Comparison of ENCODE assay signal across 15 cellular contexts in genomic region chr19:19022380-19022961, GRCh38. TPM values are rescaled to one million over a fixed set of nuclear protein-coding genes. Genes with fewer than 3 reads are reported as not detected.
DNase-seq lines count a peak whose midpoint lies in the region; ATAC-seq and TF ChIP-seq lines count a peak whose summit lies in the region.
"Had no signal": no experiment of that assay in that cellular context is flagged by ENCODE, and none has a peak within 500 bp of the region (broad histone marks: within the 10 kb centered on the region; RNA-seq: fewer than 3 reads in every experiment).

No MANE protein-coding gene starts in this region.

- no peak for ATAC-seq in effector memory CD8-positive, alpha-beta T cell (replicated peaks)
- no peak for ATAC-seq in stimulated activated naive B cell treated with anti-CD40 and anti-IgM and Interleukin-4, amounts not matched to agents 10 μg/mL and 1 μg/mL and 100 μg/mL, for 72 hours (replicated peaks)
- ATAC-seq in stimulated activated memory B cell treated with anti-CD40 and anti-IgM and Interleukin-4, amounts not matched to agents 10 μg/mL and 1 μg/mL and 100 μg/mL, for 72 hours: no peak
- ATAC-seq: left cardiac atrium, upper lobe of right lung had no signal

- no peaks in the 10 kb centered on the region for H3K9me3 Mint-ChIP-seq in activated naive CD4-positive, alpha-beta T cell treated with anti-CD3 and anti-CD28 coated beads, Interleukin-2, amount 50 U/mL, for 24 hours
- no peaks in the 10 kb centered on the region for H3K9me3 Mint-ChIP-seq in effector memory CD8-positive, alpha-beta T cell
- no peaks in the 10 kb centered on the region for H3K9me3 Mint-ChIP-seq in stimulated activated naive B cell treated with anti-CD40 and anti-IgM and Interleukin-4, amounts not matched to agents 10 μg/mL and 1 μg/mL and 100 μg/mL, for 72 hours
- no peaks in the 10 kb centered on the region for H3K9me3 Mint-ChIP-seq in stimulated activated memory B cell treated with anti-CD40 and anti-IgM and Interleukin-4, amounts not matched to agents 10 μg/mL and 1 μg/mL and 100 μg/mL, for 72 hours

- no peak overlapping the region for H3K4me3 ChIP-seq in H7 (ENCODE audit: insufficient read depth, low read depth, low read length)
- H3K4me3 ChIP-seq: colonic mucosa, upper lobe of right lung had no signal

- peaks cover 57% of the 10 kb centered on the region for H3K36me3 ChIP-seq in H7 (replicated peaks; ENCODE audit: control insufficient read depth, insufficient read depth, low read length)
- H3K36me3 ChIP-seq: colonic mucosa had no signal

- H3K27me3 Mint-ChIP-seq in activated naive CD4-positive, alpha-beta T cell treated with anti-CD3 and anti-CD28 coated beads, Interleukin-2, amount 50 U/mL, for 24 hours: no peaks in the 10 kb centered on the region
- H3K27me3 Mint-ChIP-seq in effector memory CD8-positive, alpha-beta T cell: no peaks in the 10 kb centered on the region
- H3K27me3 Mint-ChIP-seq in stimulated activated naive B cell treated with anti-CD40 and anti-IgM and Interleukin-4, amounts not matched to agents 10 μg/mL and 1 μg/mL and 100 μg/mL, for 72 hours: no peaks in the 10 kb centered on the region
- no peaks in the 10 kb centered on the region for H3K27me3 Mint-ChIP-seq in stimulated activated memory B cell treated with anti-CD40 and anti-IgM and Interleukin-4, amounts not matched to agents 10 μg/mL and 1 μg/mL and 100 μg/mL, for 72 hours

- H3K27me3 ChIP-seq in H7 (ENCODE audit: control insufficient read depth, insufficient read depth, low read length): no peaks in the 10 kb centered on the region
- H3K27me3 ChIP-seq: colonic mucosa, upper lobe of right lung had no signal

- peaks cover 27% of the 10 kb centered on the region for H3K4me1 Mint-ChIP-seq in activated naive CD4-positive, alpha-beta T cell treated with anti-CD3 and anti-CD28 coated beads, Interleukin-2, amount 50 U/mL, for 24 hours
- H3K4me1 Mint-ChIP-seq in effector memory CD8-positive, alpha-beta T cell (ENCODE audit: low read depth in 2 of 2): peaks cover 21 to 23% of the 10 kb centered on the region in 2 donors
- peaks cover 10 to 38% of the 10 kb centered on the region in 2 donors for H3K4me1 Mint-ChIP-seq in stimulated activated naive B cell treated with anti-CD40 and anti-IgM and Interleukin-4, amounts not matched to agents 10 μg/mL and 1 μg/mL and 100 μg/mL, for 72 hours
- peaks cover 36% of the 10 kb centered on the region for H3K4me1 Mint-ChIP-seq in stimulated activated memory B cell treated with anti-CD40 and anti-IgM and Interleukin-4, amounts not matched to agents 10 μg/mL and 1 μg/mL and 100 μg/mL, for 72 hours

- peak overlapping the region; percentile 42 for H3K27ac Mint-ChIP-seq in activated naive CD4-positive, alpha-beta T cell treated with anti-CD3 and anti-CD28 coated beads, Interleukin-2, amount 50 U/mL, for 24 hours
- peak overlapping the region; percentile 81 to 85 for H3K27ac Mint-ChIP-seq in effector memory CD8-positive, alpha-beta T cell
- peak overlapping the region; percentile 90 for H3K27ac Mint-ChIP-seq in stimulated activated naive B cell treated with anti-CD40 and anti-IgM and Interleukin-4, amounts not matched to agents 10 μg/mL and 1 μg/mL and 100 μg/mL, for 72 hours
- no peak overlapping the region for H3K27ac Mint-ChIP-seq in stimulated activated memory B cell treated with anti-CD40 and anti-IgM and Interleukin-4, amounts not matched to agents 10 μg/mL and 1 μg/mL and 100 μg/mL, for 72 hours

- H3K36me3 Mint-ChIP-seq in activated naive CD4-positive, alpha-beta T cell treated with anti-CD3 and anti-CD28 coated beads, Interleukin-2, amount 50 U/mL, for 24 hours: peaks cover 5% of the 10 kb centered on the region
- peaks cover 68% of the 10 kb centered on the region for H3K36me3 Mint-ChIP-seq in effector memory CD8-positive, alpha-beta T cell (ENCODE audit: insufficient read depth)
- peaks cover 39 to 54% of the 10 kb centered on the region in 2 donors for H3K36me3 Mint-ChIP-seq in stimulated activated naive B cell treated with anti-CD40 and anti-IgM and Interleukin-4, amounts not matched to agents 10 μg/mL and 1 μg/mL and 100 μg/mL, for 72 hours
- H3K36me3 Mint-ChIP-seq in stimulated activated memory B cell treated with anti-CD40 and anti-IgM and Interleukin-4, amounts not matched to agents 10 μg/mL and 1 μg/mL and 100 μg/mL, for 72 hours: peaks cover 52% of the 10 kb centered on the region

- DNase-seq in activated naive CD4-positive, alpha-beta T cell treated with Interleukin-2 at 50 U/mL for 16 hours: no peak
- no peak for DNase-seq in effector memory CD8-positive, alpha-beta T cell
- DNase-seq in stimulated activated naive B cell treated with anti-CD40 and anti-IgM and Interleukin-4, amounts not matched to agents 10 μg/mL and 1 μg/mL and 100 μg/mL, for 72 hours: no peak
- no peak for DNase-seq in KG1 (lab: John Stamatoyannopoulos, UW)
- no peak for DNase-seq in H7
- DNase-seq: activated CD4-positive, CD25-positive, alpha-beta regulatory T cell; activated gamma-delta T cell; colonic mucosa; left cardiac atrium; NCI-H1930; NCI-H524; upper lobe of right lung had no signal

- no peak for TF ChIP-seq CTCF in VCaP (conservative IDR thresholded peaks at IDR 0.05)

- H3K27ac ChIP-seq in VCaP: peak overlapping the region; percentile 79
- H3K27ac ChIP-seq: colonic mucosa, upper lobe of right lung had no signal

- H3K4me3 Mint-ChIP-seq in activated naive CD4-positive, alpha-beta T cell treated with anti-CD3 and anti-CD28 coated beads, Interleukin-2, amount 50 U/mL, for 24 hours: peak overlapping the region; percentile 1
- no peak overlapping the region for H3K4me3 Mint-ChIP-seq in effector memory CD8-positive, alpha-beta T cell
- no peak overlapping the region for H3K4me3 Mint-ChIP-seq in stimulated activated naive B cell treated with anti-CD40 and anti-IgM and Interleukin-4, amounts not matched to agents 10 μg/mL and 1 μg/mL and 100 μg/mL, for 72 hours
- H3K4me3 Mint-ChIP-seq in stimulated activated memory B cell treated with anti-CD40 and anti-IgM and Interleukin-4, amounts not matched to agents 10 μg/mL and 1 μg/mL and 100 μg/mL, for 72 hours: no peak overlapping the region

RNA-seq across cellular contexts. Expression of gene SUGP2, which starts 10.8 kb away (rescaled TPM):
- total RNA-seq in H7 (2014; rRNA removed; shearing (Covaris generic)): 54.5 and 79.0 TPM in 2 replicates

RNA-seq across cellular contexts. Expression of gene ARMC6, which starts 10.9 kb away (rescaled TPM):
- total RNA-seq in H7 (2014; rRNA removed; shearing (Covaris generic)): 69.4 and 100.0 TPM in 2 replicates

RNA-seq across cellular contexts. Expression of gene SLC25A42, which starts 41.3 kb away (rescaled TPM):
- total RNA-seq in H7 (2014; rRNA removed; shearing (Covaris generic)): 4.8 and 8.0 TPM in 2 replicates
